Comparison of ENCODE assay signal across 21 cellular contexts in the genomic region with DNA sequence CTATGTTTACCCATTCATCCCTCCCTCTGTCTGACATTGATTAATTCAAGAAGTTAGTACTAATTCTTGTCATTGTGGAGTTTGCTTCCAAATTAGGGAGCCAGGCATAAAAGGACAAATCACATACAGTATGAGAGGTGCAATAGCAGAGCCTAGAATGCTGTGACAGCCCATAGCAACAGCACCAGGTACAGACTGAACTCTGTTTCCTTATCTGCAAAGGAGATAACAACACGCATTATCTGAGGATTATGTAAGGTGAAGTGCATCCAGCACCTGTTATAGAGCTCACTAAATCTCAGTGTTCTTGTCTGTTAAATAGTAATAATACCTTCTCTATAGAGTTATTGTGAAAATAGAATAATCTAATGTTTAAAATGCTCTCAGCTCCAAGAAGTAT.
"Had no signal": no experiment of that assay in that cellular context is flagged by ENCODE, and none has a peak within 500 bp of the region (broad histone marks: within the 10 kb centered on the region; RNA-seq: fewer than 3 reads in every experiment).

No MANE protein-coding gene starts in this region.

- FAIRE-seq: RCC 7860 had no signal

- H3K36me3 ChIP-seq: SJSA1 had no signal

- H3K4me1 ChIP-seq: SJSA1 had no signal

- H3K27me3 ChIP-seq: SJSA1 had no signal

- H3K4me3 ChIP-seq: SJSA1, SK-N-MC had no signal

- H3K9me3 ChIP-seq: SJSA1 had no signal

- DNase-seq: KBM-7, MV-4-11, NCI-H1048, NCI-H1105, NCI-H1417, NCI-H1436 treated with DMSO at 0.1 percent for 48 hours, NCI-H1694, NCI-H187 treated with DMSO at 0.1 percent for 48 hours, NCI-H2029 treated with DMSO at 0.1 percent for 48 hours, NCI-H2171 treated with DMSO at 0.1 percent for 48 hours, NCI-H345, NCI-H524, NCI-H69, NCI-H774, Right ventricle myocardium superior, RPMI8226, SIG-M5 had no signal

- H3K27ac ChIP-seq: HL-60, SJSA1, SK-N-MC had no signal
